Comparison of ENCODE assay signal across 26 cellular contexts in genomic region chrX:38089173-38089982, GRCh38.
DNase-seq lines count a peak whose midpoint lies in the region; ATAC-seq, FAIRE-seq and TF ChIP-seq lines count a peak whose summit lies in the region.
"Had no signal": no experiment of that assay in that cellular context is flagged by ENCODE, and none has a peak within 500 bp of the region (broad histone marks: within the 10 kb centered on the region; RNA-seq: fewer than 3 reads in every experiment).

No MANE protein-coding gene starts in this region.

- H3K9me3 ChIP-seq in tibial nerve: no peaks in the 10 kb centered on the region
- H3K9me3 ChIP-seq: MG63 had no signal

- TF ChIP-seq EP300 in tibial nerve (IDR thresholded peaks at IDR 0.05): no peak

- no peaks in the 10 kb centered on the region for H3K36me3 ChIP-seq in bronchial epithelial cell (ENCODE audit: control insufficient read depth, insufficient read depth, low read length)
- H3K36me3 ChIP-seq in tibial nerve: no peaks in the 10 kb centered on the region
- H3K36me3 ChIP-seq: MG63 had no signal

- no peak for TF ChIP-seq POLR2A in tibial nerve (IDR thresholded peaks at IDR 0.05)

- no peak for FAIRE-seq in bronchial epithelial cell (lab: Jason Lieb, UNC)

- peak; percentile 18 for DNase-seq in RKO (ENCODE audit: low spot score)
- DNase-seq in bronchial epithelial cell (ENCODE audit: low read depth): peak; percentile 17
- no peak for DNase-seq in left lobe of liver (ENCODE audit: low spot score)
- DNase-seq in kidney glomerular epithelial cell (lab: John Stamatoyannopoulos, UW): no peak
- no peak for DNase-seq in NCI-H2081 treated with DMSO at 0.1 percent for 48 hours (lab: John Stamatoyannopoulos, UW)
- DNase-seq in tibial nerve (ENCODE audit: low spot score in 2 of 2): no peak
- DNase-seq: 8988T; CD4-positive, CD25-positive, alpha-beta regulatory T cell; DMS153; DND-41; GOT3; HCEC 1CT; Kasumi-1; MG63; NCI-H1105 treated with DMSO at 0.1 percent for 48 hours; NCI-H146; NCI-H2029; NCI-H446 treated with DMSO at 0.1 percent for 48 hours; NCI-H526; NCI-H82; PC-9; Right ventricle myocardium superior; RPMI8226 had no signal

- H3K4me1 ChIP-seq in tibial nerve: no peaks in the 10 kb centered on the region

- ATAC-seq in left lobe of liver (peak; percentile 85), GM21576 (IDR thresholded peaks at IDR 0.05; ENCODE audit: unreplicated experiment) (no peak)

- H3K4me3 ChIP-seq in bronchial epithelial cell (ENCODE audit: low read depth, low read length) (no peak overlapping the region), tibial nerve (no peak overlapping the region)
- H3K4me3 ChIP-seq: MG63, PC-9, SK-N-MC had no signal

- 67 to 86% methylated on average over 8 of the region's 8 CpGs for WGBS in tibial nerve, 2 donors

- H3K27ac ChIP-seq in C4-2B (0 out of 2 replicates have a peak overlapping the region, but pooled peaks have one; percentile 26), tibial nerve (no peak overlapping the region)
- H3K27ac ChIP-seq: PC-9, SK-N-MC had no signal

- TF ChIP-seq CTCF in C4-2B (conservative IDR thresholded peaks at IDR 0.05) (no peak), bronchial epithelial cell (IDR thresholded peaks at IDR 0.05; ENCODE audit: insufficient read depth, low read length, severe bottlenecking) (no peak), tibial nerve (IDR thresholded peaks at IDR 0.05) (no peak)

- no peaks in the 10 kb centered on the region for H3K27me3 ChIP-seq in bronchial epithelial cell (ENCODE audit: control insufficient read depth, insufficient read depth, low read length)
- H3K27me3 ChIP-seq in tibial nerve: no peaks in the 10 kb centered on the region
- H3K27me3 ChIP-seq: MG63 had no signal

Comparison
In these comparisons a context has a peak if more than half of its experiments do, and no peak if none do; other contexts are left out.
1. DNase-seq: peak in RKO (single experiment) and bronchial epithelial cell (single experiment); none in left lobe of liver (single experiment), kidney glomerular epithelial cell (single experiment), NCI-H2081 treated with DMSO at 0.1 percent for 48 hours (single experiment) and tibial nerve (0 of 2).